ENCODE assay signal across 9 cellular contexts in the genomic region with DNA sequence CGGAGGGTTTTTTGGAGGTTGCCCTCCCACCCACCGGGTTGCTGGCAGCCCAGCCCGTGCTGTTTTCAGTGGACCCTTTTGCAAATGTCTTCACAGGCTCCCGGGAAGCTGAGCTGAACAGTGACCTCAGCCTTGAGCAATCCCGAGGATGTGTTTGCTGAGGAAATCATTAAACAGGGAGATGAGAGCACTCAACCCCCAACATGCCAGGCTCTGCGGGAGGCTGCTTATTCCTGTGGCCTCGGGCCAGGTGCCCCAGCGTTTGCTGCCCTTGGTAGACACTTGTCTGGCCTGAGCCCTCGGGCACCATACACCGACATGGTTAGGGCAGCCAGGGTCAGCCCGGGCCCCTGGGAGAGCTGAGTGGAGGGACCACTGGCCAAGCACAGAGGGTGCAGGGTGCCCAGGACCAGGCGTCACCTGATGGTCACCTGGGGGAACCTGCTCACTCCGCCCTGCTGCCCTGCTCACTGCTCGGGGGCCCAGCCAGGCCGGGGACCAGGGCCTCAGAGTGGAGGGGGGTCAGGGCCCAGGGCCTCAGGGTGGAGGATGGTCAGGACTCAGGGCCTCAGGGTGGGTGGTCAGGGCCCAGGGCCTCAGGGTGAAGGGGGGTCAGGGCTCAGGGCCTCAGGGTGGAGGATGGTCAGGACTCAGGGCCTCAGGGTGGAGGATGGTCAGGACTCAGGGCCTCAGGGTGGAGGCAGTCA. TPM values are rescaled to one million over a fixed set of nuclear protein-coding genes. Genes with fewer than 3 reads are reported as not detected.
DNase-seq lines count a peak whose midpoint lies in the region; TF ChIP-seq lines count a peak whose summit lies in the region.
"Had no signal": no experiment of that assay in that cellular context is flagged by ENCODE, and none has a peak within 500 bp of the region (broad histone marks: within the 10 kb centered on the region; RNA-seq: fewer than 3 reads in every experiment).

No MANE protein-coding gene starts in this region.

- no peak for TF ChIP-seq CTCF in A673 (conservative IDR thresholded peaks at IDR 0.05; ENCODE audit: low read depth, low read length)
- TF ChIP-seq CTCF in liver (IDR thresholded peaks at IDR 0.05; ENCODE audit: low read depth, low read length, missing input control), result no peak

- TF ChIP-seq RAD21 in liver (IDR thresholded peaks at IDR 0.05), result peak in 1 of 2 donors; percentile 24

- in situ Hi-C loops in T47D (cut with HindIII; ENCODE audit: low pct_unique_long_range_greater_than_20kb, low sequenced_read_pairs), result no loop called here

- no peaks in the 10 kb centered on the region for H3K9me3 ChIP-seq in A673 (ENCODE audit: low read depth, low read length, poor library complexity, severe bottlenecking)
- no peaks in the 10 kb centered on the region for H3K9me3 ChIP-seq in liver (ENCODE audit: control insufficient read depth in 4 of 4, low read length in 3 of 4)

- H3K27me3 ChIP-seq in A673 (replicated peaks; ENCODE audit: insufficient read depth, low read depth, low read length, poor library complexity) (no peaks in the 10 kb centered on the region), liver (ENCODE audit: control insufficient read depth in 4 of 4, insufficient read depth in 4 of 4, low read length in 3 of 4) (no peaks in the 10 kb centered on the region)

- H3K27ac ChIP-seq in A673 (ENCODE audit: low read depth, low read length, poor library complexity, severe bottlenecking) (no peak overlapping the region), liver (ENCODE audit: low read depth in 1 of 2, low read length in 2 of 2) (peak overlapping the region; percentile 44 to 68)

- no peak overlapping the region for H3K4me3 ChIP-seq in A673 (ENCODE audit: low read depth, low read length, poor library complexity, severe bottlenecking)
- no peak overlapping the region for H3K4me3 ChIP-seq in liver (ENCODE audit: low read depth in 1 of 3, low read length in 3 of 3)

- H3K9ac ChIP-seq in liver (ENCODE audit: low read depth in 1 of 2, low read length in 2 of 2), result no peak overlapping the region

- DNase-seq in A673 (ENCODE audit: low spot score) (peak; percentile 50), HT-29 (ENCODE audit: low spot score) (peak; percentile 82), T47D (ENCODE audit: low read depth in 1 of 2, low spot score in 1 of 2) (peak; percentile 61 to 69), NCI-H128 (lab: John Stamatoyannopoulos, UW; ENCODE audit: unreplicated experiment) (no peak), cerebellum (ENCODE audit: low spot score) (no peak), AML-193 (lab: John Stamatoyannopoulos, UW) (no peak)
- no peak for DNase-seq in activated CD8-positive, alpha-beta memory T cell treated with anti-CD3 and anti-CD28 coated beads, Interleukin-2, amount 50 U/mL, for 48 hours
- DNase-seq: activated CD8-positive, alpha-beta T cell treated with anti-CD3 and anti-CD28 coated beads for 36 hours had no signal

- BruUV-seq in A673 (replicated peaks; lab: Mats Ljungman, UMichigan), result no TSS peak

- H3K4me1 ChIP-seq in A673 (ENCODE audit: insufficient read depth, low read length, poor library complexity, severe bottlenecking) (no peaks in the 10 kb centered on the region), liver (ENCODE audit: control insufficient read depth in 4 of 4, insufficient read depth in 4 of 4, low read length in 3 of 4) (peaks cover 8 to 18% (median 14%) of the 10 kb centered on the region in 4 donors)

- CTCF ChIA-PET in A673 (lab: Charles Lee), result no interaction called here

- WGBS in liver, result 35% methylated on average over 15 of the region's 15 CpGs

- intact Hi-C loops in A673 (cut with micrococcal nuclease; ENCODE audit: unreplicated experiment), result no loop called here

- POLR2A ChIA-PET in A673 (lab: Charles Lee; ENCODE audit: low non-redundant PET), result no interaction called here

- H3K36me3 ChIP-seq in A673 (ENCODE audit: insufficient read depth, low read length, poor library complexity, severe bottlenecking) (no peaks in the 10 kb centered on the region), liver (ENCODE audit: control insufficient read depth in 4 of 4, insufficient read depth in 3 of 4, low read depth in 1 of 4, low read length in 3 of 4) (no peaks in the 10 kb centered on the region)

TF ChIP-seq in liver, 16 proteins besides CTCF, POLR2A, EP300 and RAD21:
- TF ChIP-seq JUND (IDR thresholded peaks at IDR 0.05), result peak in 1 of 2 donors; percentile 77
- TF ChIP-seq NR2F2 (IDR thresholded peaks at IDR 0.05), result peak; percentile 9
- TF ChIP-seq EGR1 (IDR thresholded peaks at IDR 0.05; ENCODE audit: low read depth in 2 of 2), result no peak
- peak; percentile 75 for TF ChIP-seq SP1 (IDR thresholded peaks at IDR 0.05)
- TF ChIP-seq HNF4A (conservative IDR thresholded peaks at IDR 0.05), result peak; percentile 58 to 63
- TF ChIP-seq RXRA (IDR thresholded peaks at IDR 0.05), result peak; percentile 86 to 90

RNA-seq across cellular contexts. Expression of gene POFUT2, which starts 42.5 kb away (rescaled TPM):
- total RNA-seq in A673 (2021) (25.1 and 29.5 TPM in 2 replicates), liver (10 to 100 TPM in 1 of 2 donors, 1 to 10 TPM in 1; 7.4 to 15.6 TPM), cerebellum (14.2 TPM)
- total RNA-seq in HT-29 (2014; rRNA removed; shearing (Covaris generic)), result 19.3 and 21.7 TPM in 2 replicates
- polyA plus RNA-seq in liver, result 1 to 10 TPM; 3.3 to 8.4 TPM

Comparison
In these comparisons a context has a peak if more than half of its experiments do, and no peak if none do; other contexts are left out.
1. DNase-seq: peak in A673 (single experiment), HT-29 (single experiment) and T47D (2 of 2); none in NCI-H128 (single experiment), activated CD8-positive, alpha-beta memory T cell treated with anti-CD3 and anti-CD28 coated beads, Interleukin-2, amount 50 U/mL, for 48 hours (single experiment), cerebellum (single experiment) and AML-193 (0 of 2).